ENCODE assay signal across 25 cellular contexts in the genomic region with DNA sequence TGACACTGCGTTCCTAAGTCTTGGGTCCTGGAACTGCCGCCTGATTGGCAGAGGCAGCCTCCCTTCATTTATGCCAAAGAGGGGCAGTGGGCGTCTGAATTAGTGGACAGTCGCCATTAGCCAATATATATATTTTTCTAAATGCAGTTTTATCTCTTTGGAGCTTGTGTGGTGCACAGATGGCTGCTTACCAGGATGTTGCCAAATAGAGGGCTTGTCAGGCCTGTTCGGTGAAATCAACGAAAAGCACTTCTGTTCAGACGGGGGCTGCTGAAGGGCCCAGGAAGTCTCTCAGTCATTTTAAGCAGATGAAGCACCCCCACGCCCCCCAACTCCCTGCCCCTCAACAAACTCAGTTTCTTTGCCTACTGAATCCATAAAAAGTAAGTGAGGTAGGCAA.
"Had no signal": no experiment of that assay in that cellular context is flagged by ENCODE, and none has a peak within 500 bp of the region (broad histone marks: within the 10 kb centered on the region; RNA-seq: fewer than 3 reads in every experiment).

No MANE protein-coding gene starts in this region.

- DNase-seq: activated CD4-positive, alpha-beta T cell treated with anti-CD3 and anti-CD28 coated beads, Interleukin-2, amount 10 ng/mL, durations not matched to agents 7 days and 5 days; activated CD8-positive, alpha-beta memory T cell treated with anti-CD3 and anti-CD28 coated beads, Interleukin-2, amount 10 ng/mL, durations not matched to agents 7 days and 5 days; activated CD8-positive, alpha-beta T cell treated with anti-CD3 and anti-CD28 coated beads for 36 hours; activated effector memory CD4-positive, alpha-beta T cell treated with anti-CD3 and anti-CD28 coated beads, Interleukin-2, amount 50 U/mL, for 16 hours; activated naive CD4-positive, alpha-beta T cell treated with anti-CD3 and anti-CD28 coated beads, Interleukin-2, amount 10 ng/mL, durations not matched to agents 7 days and 5 days; activated T-cell treated with anti-CD3 and anti-CD28 coated beads for 4 hours; dermis blood vessel endothelial cell; effector CD8-positive, alpha-beta T cell; erythroblast; foreskin fibroblast; kidney glomerular epithelial cell; left lung; small intestine; stimulated activated CD4-positive, alpha-beta T cell treated with anti-CD3 and anti-CD28 coated beads, Interleukin-2, amount 100 ng/mL, for 24 hours; stimulated activated naive CD8-positive, alpha-beta T cell treated with anti-CD3 and anti-CD28 coated beads, Interleukin-15, amount 100 ng/mL, for 72 hours; T-helper 17 cell had no signal

- H3K9me3 ChIP-seq: left lung, suprapubic skin, tibial nerve had no signal

- H3K4me2 ChIP-seq: hepatocyte had no signal

- H3K9ac ChIP-seq: parathyroid adenoma had no signal

- H3K36me3 Mint-ChIP-seq: activated CD8-positive, alpha-beta memory T cell treated with anti-CD3 and anti-CD28 coated beads, Interleukin-2, amount 10 ng/mL, durations not matched to agents 7 days and 5 days; activated naive CD4-positive, alpha-beta T cell treated with anti-CD3 and anti-CD28 coated beads, Interleukin-2, amount 10 ng/mL, durations not matched to agents 7 days and 5 days; stimulated activated effector memory CD8-positive, alpha-beta T cell treated with anti-CD3 and anti-CD28 coated beads, Interleukin-12 subunit alpha, Interleukin-12 subunit beta, amount 100 ng/mL, for 72 hours had no signal

- H3K4me3 Mint-ChIP-seq: activated CD4-positive, alpha-beta T cell treated with anti-CD3 and anti-CD28 coated beads, Interleukin-2, amount 10 ng/mL, durations not matched to agents 7 days and 5 days; activated CD8-positive, alpha-beta memory T cell treated with anti-CD3 and anti-CD28 coated beads, Interleukin-2, amount 10 ng/mL, durations not matched to agents 7 days and 5 days; activated CD8-positive, alpha-beta T cell treated with anti-CD3 and anti-CD28 coated beads for 36 hours; activated naive CD4-positive, alpha-beta T cell treated with anti-CD3 and anti-CD28 coated beads, Interleukin-2, amount 10 ng/mL, durations not matched to agents 7 days and 5 days; mesothelial cell of epicardium; naive thymus-derived CD8-positive, alpha-beta T cell; stimulated activated effector memory CD8-positive, alpha-beta T cell treated with anti-CD3 and anti-CD28 coated beads, Interleukin-12 subunit alpha, Interleukin-12 subunit beta, amount 100 ng/mL, for 72 hours; stimulated activated naive CD8-positive, alpha-beta T cell treated with anti-CD3 and anti-CD28 coated beads, Interleukin-15, amount 100 ng/mL, for 72 hours; T-helper 17 cell had no signal

- H3K27me3 ChIP-seq: hepatocyte had no signal

- H3K36me3 ChIP-seq: left lung, suprapubic skin, tibial nerve had no signal

- H3K9me3 Mint-ChIP-seq: activated CD4-positive, alpha-beta T cell treated with anti-CD3 and anti-CD28 coated beads, Interleukin-2, amount 10 ng/mL, durations not matched to agents 7 days and 5 days; activated CD8-positive, alpha-beta T cell treated with anti-CD3 and anti-CD28 coated beads for 36 hours; activated naive CD4-positive, alpha-beta T cell treated with anti-CD3 and anti-CD28 coated beads, Interleukin-2, amount 10 ng/mL, durations not matched to agents 7 days and 5 days; naive thymus-derived CD8-positive, alpha-beta T cell; stimulated activated effector memory CD8-positive, alpha-beta T cell treated with anti-CD3 and anti-CD28 coated beads, Interleukin-12 subunit alpha, Interleukin-12 subunit beta, amount 100 ng/mL, for 72 hours; stimulated activated naive CD8-positive, alpha-beta T cell treated with anti-CD3 and anti-CD28 coated beads, Interleukin-15, amount 100 ng/mL, for 72 hours had no signal

- H3K4me1 ChIP-seq: left lung, suprapubic skin, tibial nerve had no signal

- H3K27me3 Mint-ChIP-seq: activated CD8-positive, alpha-beta T cell treated with anti-CD3 and anti-CD28 coated beads for 36 hours; T-helper 17 cell had no signal

- H3K4me1 Mint-ChIP-seq: activated CD4-positive, alpha-beta T cell treated with anti-CD3 and anti-CD28 coated beads, Interleukin-2, amount 10 ng/mL, durations not matched to agents 7 days and 5 days; activated CD8-positive, alpha-beta memory T cell treated with anti-CD3 and anti-CD28 coated beads, Interleukin-2, amount 10 ng/mL, durations not matched to agents 7 days and 5 days; activated naive CD4-positive, alpha-beta T cell treated with anti-CD3 and anti-CD28 coated beads, Interleukin-2, amount 10 ng/mL, durations not matched to agents 7 days and 5 days; stimulated activated naive CD8-positive, alpha-beta T cell treated with anti-CD3 and anti-CD28 coated beads, Interleukin-15, amount 100 ng/mL, for 72 hours had no signal

- ATAC-seq: activated CD4-positive, CD25-positive, alpha-beta regulatory T cell treated with anti-CD3 and anti-CD28 coated beads, Interleukin-2, amount 50 U/mL, for 24 hours; activated CD8-positive, alpha-beta memory T cell treated with anti-CD3 and anti-CD28 coated beads, Interleukin-2, amount 10 ng/mL, durations not matched to agents 7 days and 5 days; activated CD8-positive, alpha-beta T cell treated with anti-CD3 and anti-CD28 coated beads for 36 hours; left lung; naive thymus-derived CD8-positive, alpha-beta T cell; sciatic nerve; stimulated activated effector memory CD8-positive, alpha-beta T cell treated with anti-CD3 and anti-CD28 coated beads, Interleukin-12 subunit alpha, Interleukin-12 subunit beta, amount 100 ng/mL, for 72 hours; stimulated activated naive CD8-positive, alpha-beta T cell treated with anti-CD3 and anti-CD28 coated beads, Interleukin-15, amount 100 ng/mL, for 72 hours; T-helper 17 cell had no signal

- H3K27ac Mint-ChIP-seq: activated CD4-positive, alpha-beta T cell treated with anti-CD3 and anti-CD28 coated beads, Interleukin-2, amount 10 ng/mL, durations not matched to agents 7 days and 5 days; activated CD8-positive, alpha-beta memory T cell treated with anti-CD3 and anti-CD28 coated beads, Interleukin-2, amount 10 ng/mL, durations not matched to agents 7 days and 5 days; activated CD8-positive, alpha-beta T cell treated with anti-CD3 and anti-CD28 coated beads for 36 hours; activated naive CD4-positive, alpha-beta T cell treated with anti-CD3 and anti-CD28 coated beads, Interleukin-2, amount 10 ng/mL, durations not matched to agents 7 days and 5 days; mesothelial cell of epicardium; naive thymus-derived CD8-positive, alpha-beta T cell; stimulated activated effector memory CD8-positive, alpha-beta T cell treated with anti-CD3 and anti-CD28 coated beads, Interleukin-12 subunit alpha, Interleukin-12 subunit beta, amount 100 ng/mL, for 72 hours; stimulated activated naive CD8-positive, alpha-beta T cell treated with anti-CD3 and anti-CD28 coated beads, Interleukin-15, amount 100 ng/mL, for 72 hours; T-helper 17 cell had no signal

- H3K4me3 ChIP-seq: hepatocyte, left lung, suprapubic skin, tibial nerve had no signal

- H3K27ac ChIP-seq: hepatocyte, left lung, parathyroid adenoma, suprapubic skin, tibial nerve had no signal

- H2AFZ ChIP-seq: hepatocyte, parathyroid adenoma had no signal
